2 cellular contexts compared by ENCODE assay signal in the genomic region with DNA sequence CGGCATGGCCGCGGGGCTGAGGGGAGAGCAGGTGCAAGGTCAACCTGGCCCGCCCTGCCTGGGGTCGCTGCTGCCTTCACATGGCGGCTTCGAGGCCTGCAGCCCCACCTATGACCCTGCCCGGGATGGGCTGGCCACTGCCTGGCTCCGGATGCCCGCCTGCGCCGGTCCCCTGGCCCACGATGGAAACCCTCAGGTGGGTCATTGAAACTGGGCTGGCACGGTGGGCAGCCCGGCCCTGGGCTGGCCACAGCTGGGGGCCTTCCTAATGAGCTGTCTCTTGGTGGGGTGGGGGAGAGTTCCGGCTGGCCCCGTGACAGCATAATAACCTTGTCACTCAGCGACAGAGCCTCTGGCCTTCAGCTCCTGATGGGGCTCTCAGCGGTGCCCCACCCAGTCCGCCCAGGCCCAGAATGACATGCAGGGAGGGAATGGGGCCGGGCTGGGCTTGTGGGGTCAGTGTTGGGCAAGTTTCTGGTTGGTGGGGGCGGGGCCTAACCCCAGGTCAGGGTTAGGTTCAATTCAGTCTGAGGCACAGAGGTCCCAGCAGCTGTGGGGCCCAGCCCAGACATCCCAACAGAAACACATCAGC.
TF ChIP-seq lines count a peak whose summit lies in the region.

CCDC187 (minus strand) TSS at position 270 of the 592 bp plus-strand sequence; CDS start at position 6, 264 bp downstream.

TF ChIP-seq in WTC11, 78 proteins besides CTCF, POLR2A, EP300 and RAD21 (continued from another document):
- no peak for TF ChIP-seq STAT6 (CRISPR knock-in tag; conservative IDR thresholded peaks at IDR 0.05; ENCODE audit: low read depth)

TF ChIP-seq in HepG2, 621 proteins besides CTCF, POLR2A, EP300 and RAD21 (continued from another document and continues in another):
- no peak for TF ChIP-seq ZNF572 (CRISPR knock-in tag; IDR thresholded peaks at IDR 0.05)
- no peak for TF ChIP-seq THAP11 (CRISPR knock-in tag; IDR thresholded peaks at IDR 0.05)
- TF ChIP-seq ISX (CRISPR knock-in tag; conservative IDR thresholded peaks at IDR 0.05): no peak
- 0 out of 2 replicates have a peak, but pooled peaks have one; percentile 7 for TF ChIP-seq HNF4A (CRISPR knock-in tag; IDR thresholded peaks at IDR 0.05)
- TF ChIP-seq TCF7 (IDR thresholded peaks at IDR 0.05; ENCODE audit: low read depth): no peak
- TF ChIP-seq, protein P1, sequence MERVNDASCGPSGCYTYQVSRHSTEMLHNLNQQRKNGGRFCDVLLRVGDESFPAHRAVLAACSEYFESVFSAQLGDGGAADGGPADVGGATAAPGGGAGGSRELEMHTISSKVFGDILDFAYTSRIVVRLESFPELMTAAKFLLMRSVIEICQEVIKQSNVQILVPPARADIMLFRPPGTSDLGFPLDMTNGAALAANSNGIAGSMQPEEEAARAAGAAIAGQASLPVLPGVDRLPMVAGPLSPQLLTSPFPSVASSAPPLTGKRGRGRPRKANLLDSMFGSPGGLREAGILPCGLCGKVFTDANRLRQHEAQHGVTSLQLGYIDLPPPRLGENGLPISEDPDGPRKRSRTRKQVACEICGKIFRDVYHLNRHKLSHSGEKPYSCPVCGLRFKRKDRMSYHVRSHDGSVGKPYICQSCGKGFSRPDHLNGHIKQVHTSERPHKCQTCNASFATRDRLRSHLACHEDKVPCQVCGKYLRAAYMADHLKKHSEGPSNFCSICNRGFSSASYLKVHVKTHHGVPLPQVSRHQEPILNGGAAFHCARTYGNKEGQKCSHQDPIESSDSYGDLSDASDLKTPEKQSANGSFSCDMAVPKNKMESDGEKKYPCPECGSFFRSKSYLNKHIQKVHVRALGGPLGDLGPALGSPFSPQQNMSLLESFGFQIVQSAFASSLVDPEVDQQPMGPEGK (CRISPR knock-in tag; IDR thresholded peaks at IDR 0.05): peak; percentile 68
- no peak for TF ChIP-seq RNF2 (conservative IDR thresholded peaks at IDR 0.05; ENCODE audit: low read depth)
- TF ChIP-seq NR2F6 (IDR thresholded peaks at IDR 0.05): peak; percentile 37; the same call in 1 of the 2 replicates
- TF ChIP-seq NR2F6 (CRISPR knock-in tag; IDR thresholded peaks at IDR 0.05): no peak
- TF ChIP-seq HNRNPLL (IDR thresholded peaks at IDR 0.05; ENCODE audit: low read depth, low read length, poor library complexity, severe bottlenecking): no peak
- TF ChIP-seq ZNF101 (CRISPR knock-in tag; IDR thresholded peaks at IDR 0.05; ENCODE audit: borderline replicate concordance, low read depth): no peak
- no peak for TF ChIP-seq ZNF343 (CRISPR knock-in tag; IDR thresholded peaks at IDR 0.05)
- no peak for TF ChIP-seq BATF2 (CRISPR knock-in tag; IDR thresholded peaks at IDR 0.05)
- TF ChIP-seq, protein P2, sequence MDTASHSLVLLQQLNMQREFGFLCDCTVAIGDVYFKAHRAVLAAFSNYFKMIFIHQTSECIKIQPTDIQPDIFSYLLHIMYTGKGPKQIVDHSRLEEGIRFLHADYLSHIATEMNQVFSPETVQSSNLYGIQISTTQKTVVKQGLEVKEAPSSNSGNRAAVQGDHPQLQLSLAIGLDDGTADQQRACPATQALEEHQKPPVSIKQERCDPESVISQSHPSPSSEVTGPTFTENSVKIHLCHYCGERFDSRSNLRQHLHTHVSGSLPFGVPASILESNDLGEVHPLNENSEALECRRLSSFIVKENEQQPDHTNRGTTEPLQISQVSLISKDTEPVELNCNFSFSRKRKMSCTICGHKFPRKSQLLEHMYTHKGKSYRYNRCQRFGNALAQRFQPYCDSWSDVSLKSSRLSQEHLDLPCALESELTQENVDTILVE (CRISPR knock-in tag; IDR thresholded peaks at IDR 0.05): no peak
- no peak for TF ChIP-seq PHF21A (CRISPR knock-in tag; IDR thresholded peaks at IDR 0.05)
- TF ChIP-seq ZFY (CRISPR knock-in tag; IDR thresholded peaks at IDR 0.05): peak; percentile 24; the same call in 1 of the 2 replicates
- no peak for TF ChIP-seq KAT2B (IDR thresholded peaks at IDR 0.05; ENCODE audit: borderline replicate concordance, low read depth, low read length)
- 0 out of 2 replicates have a peak, but pooled peaks have one; percentile 25 for TF ChIP-seq RXRA (CRISPR knock-in tag; IDR thresholded peaks at IDR 0.05)
- no peak for TF ChIP-seq SP4 (CRISPR knock-in tag; IDR thresholded peaks at IDR 0.05)
- no peak for TF ChIP-seq YEATS2 (CRISPR knock-in tag; IDR thresholded peaks at IDR 0.05; ENCODE audit: borderline replicate concordance)
- TF ChIP-seq JDP2 (CRISPR knock-in tag; IDR thresholded peaks at IDR 0.05; ENCODE audit: borderline replicate concordance): no peak
- TF ChIP-seq ZFAT (CRISPR knock-in tag; conservative IDR thresholded peaks at IDR 0.05): no peak
- TF ChIP-seq POLR2AphosphoS2 (IDR thresholded peaks at IDR 0.05; ENCODE audit: low read depth, low read length): no peak
- TF ChIP-seq, protein P3, sequence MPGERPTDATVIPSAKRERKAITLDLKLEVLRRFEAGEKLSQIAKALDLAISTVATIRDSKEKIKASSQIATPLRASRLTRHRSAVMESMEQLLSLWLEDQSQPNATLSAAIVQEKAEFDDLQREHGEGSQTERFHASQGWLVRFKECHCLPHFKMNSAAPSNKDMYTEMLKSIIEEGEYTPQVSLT (CRISPR knock-in tag; IDR thresholded peaks at IDR 0.05; ENCODE audit: borderline replicate concordance, low read depth): no peak
- TF ChIP-seq ZNF503 (CRISPR knock-in tag; IDR thresholded peaks at IDR 0.05): no peak
- TF ChIP-seq ATF1 (CRISPR knock-in tag; IDR thresholded peaks at IDR 0.05): no peak
- TF ChIP-seq ZNF432 (CRISPR knock-in tag; IDR thresholded peaks at IDR 0.05; ENCODE audit: borderline replicate concordance): no peak
- no peak for TF ChIP-seq NKX3-1 (CRISPR knock-in tag; IDR thresholded peaks at IDR 0.05)
- TF ChIP-seq ZMYM3 (CRISPR knock-in tag; IDR thresholded peaks at IDR 0.05): no peak
- TF ChIP-seq, protein P4, sequence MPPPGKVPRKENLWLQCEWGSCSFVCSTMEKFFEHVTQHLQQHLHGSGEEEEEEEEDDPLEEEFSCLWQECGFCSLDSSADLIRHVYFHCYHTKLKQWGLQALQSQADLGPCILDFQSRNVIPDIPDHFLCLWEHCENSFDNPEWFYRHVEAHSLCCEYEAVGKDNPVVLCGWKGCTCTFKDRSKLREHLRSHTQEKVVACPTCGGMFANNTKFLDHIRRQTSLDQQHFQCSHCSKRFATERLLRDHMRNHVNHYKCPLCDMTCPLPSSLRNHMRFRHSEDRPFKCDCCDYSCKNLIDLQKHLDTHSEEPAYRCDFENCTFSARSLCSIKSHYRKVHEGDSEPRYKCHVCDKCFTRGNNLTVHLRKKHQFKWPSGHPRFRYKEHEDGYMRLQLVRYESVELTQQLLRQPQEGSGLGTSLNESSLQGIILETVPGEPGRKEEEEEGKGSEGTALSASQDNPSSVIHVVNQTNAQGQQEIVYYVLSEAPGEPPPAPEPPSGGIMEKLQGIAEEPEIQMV (CRISPR knock-in tag; IDR thresholded peaks at IDR 0.05; ENCODE audit: low read depth): no peak
- TF ChIP-seq CSRNP2 (CRISPR knock-in tag; conservative IDR thresholded peaks at IDR 0.05; ENCODE audit: low read depth): no peak
- no peak for TF ChIP-seq ZNF225 (CRISPR knock-in tag; IDR thresholded peaks at IDR 0.05)
- no peak for TF ChIP-seq ZFP36 (IDR thresholded peaks at IDR 0.05; ENCODE audit: borderline replicate concordance, low read depth, low read length, partially characterized antibody)
- 0 out of 2 replicates have a peak, but pooled peaks have one; percentile 27 for TF ChIP-seq GLI4 (CRISPR knock-in tag; IDR thresholded peaks at IDR 0.05; ENCODE audit: borderline replicate concordance)
- TF ChIP-seq, protein P5, sequence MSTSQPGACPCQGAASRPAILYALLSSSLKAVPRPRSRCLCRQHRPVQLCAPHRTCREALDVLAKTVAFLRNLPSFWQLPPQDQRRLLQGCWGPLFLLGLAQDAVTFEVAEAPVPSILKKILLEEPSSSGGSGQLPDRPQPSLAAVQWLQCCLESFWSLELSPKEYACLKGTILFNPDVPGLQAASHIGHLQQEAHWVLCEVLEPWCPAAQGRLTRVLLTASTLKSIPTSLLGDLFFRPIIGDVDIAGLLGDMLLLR (CRISPR knock-in tag; IDR thresholded peaks at IDR 0.05): no peak
- no peak for TF ChIP-seq HDAC2 (CRISPR knock-in tag; IDR thresholded peaks at IDR 0.05)
- TF ChIP-seq, protein P6, sequence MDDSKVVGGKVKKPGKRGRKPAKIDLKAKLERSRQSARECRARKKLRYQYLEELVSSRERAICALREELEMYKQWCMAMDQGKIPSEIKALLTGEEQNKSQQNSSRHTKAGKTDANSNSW (CRISPR knock-in tag; IDR thresholded peaks at IDR 0.05; ENCODE audit: borderline replicate concordance): no peak
- no peak for TF ChIP-seq ZNF784 (CRISPR knock-in tag; IDR thresholded peaks at IDR 0.05; ENCODE audit: borderline replicate concordance)
- no peak for TF ChIP-seq KDM2A (CRISPR knock-in tag; IDR thresholded peaks at IDR 0.05; ENCODE audit: borderline replicate concordance, low read depth)
- no peak for TF ChIP-seq ATF6 (CRISPR knock-in tag; conservative IDR thresholded peaks at IDR 0.05)
- TF ChIP-seq ZGPAT (CRISPR knock-in tag; IDR thresholded peaks at IDR 0.05): no peak
- TF ChIP-seq ZNF510 (CRISPR knock-in tag; IDR thresholded peaks at IDR 0.05; ENCODE audit: low read depth): no peak
- TF ChIP-seq ZEB1 (IDR thresholded peaks at IDR 0.05; ENCODE audit: insufficient replicate concordance, low read depth): no peak
- no peak for TF ChIP-seq MTF1 (CRISPR knock-in tag; IDR thresholded peaks at IDR 0.05)
- no peak for TF ChIP-seq HNRNPK (IDR thresholded peaks at IDR 0.05; ENCODE audit: low read depth, low read length, poor library complexity, severe bottlenecking)
- no peak for TF ChIP-seq ZNF724P (CRISPR knock-in tag; IDR thresholded peaks at IDR 0.05; ENCODE audit: borderline replicate concordance)
- TF ChIP-seq YY1 (IDR thresholded peaks at IDR 0.05; ENCODE audit: insufficient read depth, insufficient replicate concordance, low read depth, low read length): no peak
- no peak for TF ChIP-seq ZNF333 (CRISPR knock-in tag; IDR thresholded peaks at IDR 0.05; ENCODE audit: borderline replicate concordance)
